In genomic region chr12:19643635-19644034, GRCh38 we compare ENCODE assay signal across 9 cellular contexts.
DNase-seq lines count a peak whose midpoint lies in the region; ATAC-seq and TF ChIP-seq lines count a peak whose summit lies in the region.
"Had no signal": no experiment of that assay in that cellular context is flagged by ENCODE, and none has a peak within 500 bp of the region (broad histone marks: within the 10 kb centered on the region; RNA-seq: fewer than 3 reads in every experiment).

No MANE protein-coding gene starts in this region.

- peak overlapping the region in 4 of 5 experiments; percentile 28 to 54 (median 38) for H3K27ac Mint-ChIP-seq in brain
- H3K27ac Mint-ChIP-seq: activated naive CD4-positive, alpha-beta T cell treated with anti-CD3 and anti-CD28 coated beads, Interleukin-2, amount 50 U/mL, for 24 hours had no signal

- H3K4me3 ChIP-seq in AG04450 (ENCODE audit: low read depth, low read length) (no peak overlapping the region), suprapubic skin (no peak overlapping the region)

- peak overlapping the region in 1 of 5 experiments; percentile 65 for H3K4me3 Mint-ChIP-seq in brain
- H3K4me3 Mint-ChIP-seq: activated naive CD4-positive, alpha-beta T cell treated with anti-CD3 and anti-CD28 coated beads, Interleukin-2, amount 50 U/mL, for 24 hours had no signal

- peaks cover 3 to 8% (median 4%) of the 10 kb centered on the region in 5 experiments for H3K9me3 Mint-ChIP-seq in brain

- H3K9me3 ChIP-seq in AG04450 (ENCODE audit: control insufficient read depth, insufficient read depth, low read length): peaks cover 6% of the 10 kb centered on the region; the same call in 1 of the 2 replicates
- H3K9me3 ChIP-seq in suprapubic skin: no peaks in the 10 kb centered on the region

- H3K36me3 Mint-ChIP-seq in brain: peaks cover 5% of the 10 kb centered on the region

- 22% methylated on average over 5 of the region's 5 CpGs for WGBS in suprapubic skin

- no peak for TF ChIP-seq POLR2A in suprapubic skin (IDR thresholded peaks at IDR 0.05)

- H3K36me3 ChIP-seq in suprapubic skin: no peaks in the 10 kb centered on the region

- no peak for TF ChIP-seq EP300 in suprapubic skin (IDR thresholded peaks at IDR 0.05)

- CTCF ChIA-PET in AG04450 (lab: Charles Lee): interaction anchor here (0.6 to 2.1 kb wide), 20 partner anchors 9 to 1312 kb away, joined by 3 to 20 read pairs (median 4); no protein-coding TSS in a partner anchor

- no peaks in the 10 kb centered on the region for H3K4me1 ChIP-seq in suprapubic skin

- POLR2A ChIA-PET in AG04450 (lab: Yijun Ruan, JAX): no interaction called here

- H3K27ac ChIP-seq in AG04450 (ENCODE audit: low read depth, low read length) (no peak overlapping the region), suprapubic skin (no peak overlapping the region)

- no peak for ATAC-seq in GM18909 (IDR thresholded peaks at IDR 0.05; ENCODE audit: poor library complexity, unreplicated experiment)
- ATAC-seq in HG03175 (IDR thresholded peaks at IDR 0.05; ENCODE audit: unreplicated experiment): no peak
- no peak for ATAC-seq in GM21515 (IDR thresholded peaks at IDR 0.05; ENCODE audit: unreplicated experiment)

- H3K27me3 ChIP-seq in AG04450 (ENCODE audit: control insufficient read depth, insufficient read depth, low read length): no peaks in the 10 kb centered on the region
- H3K27me3 ChIP-seq in suprapubic skin: no peaks in the 10 kb centered on the region

- TF ChIP-seq CTCF in AG04450 (IDR thresholded peaks at IDR 0.05; ENCODE audit: low read depth, low read length) (peak; percentile 80), brain (conservative IDR thresholded peaks at IDR 0.05) (peak; percentile 60 to 69), suprapubic skin (IDR thresholded peaks at IDR 0.05) (peak in 1 of 2 donors; percentile 41)

- H3K4me1 Mint-ChIP-seq in brain: peaks cover 24% of the 10 kb centered on the region
- H3K4me1 Mint-ChIP-seq: activated naive CD4-positive, alpha-beta T cell treated with anti-CD3 and anti-CD28 coated beads, Interleukin-2, amount 50 U/mL, for 24 hours had no signal

- DNase-seq in AG04450 (ENCODE audit: low read depth, low spot score) (no peak), HuH-7 (ENCODE audit: low spot score) (peak; percentile 21), left kidney (ENCODE audit: low read depth, low spot score) (peak; percentile 81), suprapubic skin (ENCODE audit: low spot score in 2 of 2) (no peak)

- H3K27me3 Mint-ChIP-seq in brain: no peaks in the 10 kb centered on the region
- H3K27me3 Mint-ChIP-seq: activated naive CD4-positive, alpha-beta T cell treated with anti-CD3 and anti-CD28 coated beads, Interleukin-2, amount 50 U/mL, for 24 hours had no signal

Comparison
In these comparisons a context has a peak if more than half of its experiments do, and no peak if none do; other contexts are left out.
1. DNase-seq: peak in HuH-7 (single experiment) and left kidney (single experiment); none in AG04450 (single experiment) and suprapubic skin (0 of 2).